In genomic region chr20:44074252-44075151, GRCh38 we compare ENCODE assay signal across 9 cellular contexts.
DNase-seq lines count a peak whose midpoint lies in the region; ATAC-seq, FAIRE-seq and TF ChIP-seq lines count a peak whose summit lies in the region.
"Had no signal": no experiment of that assay in that cellular context is flagged by ENCODE, and none has a peak within 500 bp of the region (broad histone marks: within the 10 kb centered on the region; RNA-seq: fewer than 3 reads in every experiment).

No MANE protein-coding gene starts in this region.

- in situ Hi-C loops in GM13977 (cut with MboI; ENCODE audit: low pct_unique_long_range_greater_than_20kb, low sequenced_read_pairs, unreplicated experiment) = loop anchor here (5.0 to 25.0 kb wide), 3 partner anchors 230 to 537 kb away; no protein-coding TSS in a partner anchor

- peak; percentile 1 for DNase-seq in DMS 273 treated with DMSO at 0.1 percent for 48 hours (lab: John Stamatoyannopoulos, UW)
- DNase-seq in NB4 (ENCODE audit: low read depth) = peak; percentile 28
- peak; percentile 72 for DNase-seq in bronchial epithelial cell (ENCODE audit: low read depth)
- DNase-seq in midbrain (lab: John Stamatoyannopoulos, UW) = peak; percentile 72
- DNase-seq in activated gamma-delta T cell (lab: John Stamatoyannopoulos, UW) = no peak
- DNase-seq in GM13977 (ENCODE audit: low spot score) = no peak
- DNase-seq in stimulated activated CD4-positive, alpha-beta T cell treated with anti-CD3 and anti-CD28 coated beads, Interleukin-12 subunit alpha, Interleukin-12 subunit beta, amount 100 ng/mL, for 4 hours = no peak
- DNase-seq: NCI-H2171 had no signal

- no peak for TF ChIP-seq POLR2A in NB4 (IDR thresholded peaks at IDR 0.05; ENCODE audit: extremely low read depth, insufficient read length)

- no peak for TF ChIP-seq CTCF in NB4 (IDR thresholded peaks at IDR 0.05; ENCODE audit: low read depth, low read length)
- no peak for TF ChIP-seq CTCF in bronchial epithelial cell (IDR thresholded peaks at IDR 0.05; ENCODE audit: insufficient read depth, low read length, severe bottlenecking)
- TF ChIP-seq CTCF in GM13977 (IDR thresholded peaks at IDR 0.05; ENCODE audit: extremely low read depth, insufficient read depth, missing control alignments) = no peak

- H3K36me3 ChIP-seq in bronchial epithelial cell (ENCODE audit: control insufficient read depth, insufficient read depth, low read length) = no peaks in the 10 kb centered on the region

- no peak for FAIRE-seq in bronchial epithelial cell (lab: Jason Lieb, UNC)

- ATAC-seq in HG03045 (IDR thresholded peaks at IDR 0.05; ENCODE audit: unreplicated experiment) = no peak

- no peak overlapping the region for H3K4me3 ChIP-seq in NB4 (ENCODE audit: low read depth, low read length)
- H3K4me3 ChIP-seq in bronchial epithelial cell (ENCODE audit: low read depth, low read length) = no peak overlapping the region

- H3K27me3 ChIP-seq in bronchial epithelial cell (ENCODE audit: control insufficient read depth, insufficient read depth, low read length) = no peaks in the 10 kb centered on the region

Comparison
In these comparisons a context has a peak if more than half of its experiments do, and no peak if none do; other contexts are left out.
1. DNase-seq: peak in DMS 273 treated with DMSO at 0.1 percent for 48 hours (single experiment), NB4 (single experiment), bronchial epithelial cell (single experiment) and midbrain (single experiment); none in activated gamma-delta T cell (single experiment), GM13977 (single experiment) and stimulated activated CD4-positive, alpha-beta T cell treated with anti-CD3 and anti-CD28 coated beads, Interleukin-12 subunit alpha, Interleukin-12 subunit beta, amount 100 ng/mL, for 4 hours (single experiment).